Comparison of ENCODE assay signal across 9 cellular contexts in the genomic region with DNA sequence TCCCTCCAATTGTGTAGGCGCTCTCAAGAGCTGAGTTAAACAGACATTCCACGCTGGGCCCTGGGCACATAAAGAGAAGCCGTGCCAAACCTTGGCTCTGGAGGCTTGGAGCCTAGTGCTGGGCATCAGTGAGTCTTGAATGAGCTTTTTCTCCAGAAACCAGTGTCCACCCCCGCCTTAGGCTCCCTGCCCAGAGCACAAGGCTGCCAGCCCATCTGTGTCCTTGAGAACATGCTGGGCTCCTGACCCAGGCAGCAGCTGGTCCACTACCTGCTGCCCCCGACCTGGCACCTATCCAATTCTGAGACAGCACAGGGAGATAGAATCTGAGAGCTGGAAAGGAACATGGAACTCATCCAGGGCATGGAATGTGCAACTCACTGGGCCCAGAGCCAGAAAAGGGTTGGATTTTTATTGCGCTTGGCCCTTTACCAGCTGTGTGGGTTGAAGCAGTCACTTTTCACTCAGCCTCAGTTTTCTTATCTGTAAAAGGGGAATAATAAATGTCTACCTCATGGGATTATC.
DNase-seq lines count a peak whose midpoint lies in the region; ATAC-seq, FAIRE-seq and TF ChIP-seq lines count a peak whose summit lies in the region.
"Had no signal": no experiment of that assay in that cellular context is flagged by ENCODE, and none has a peak within 500 bp of the region (broad histone marks: within the 10 kb centered on the region; RNA-seq: fewer than 3 reads in every experiment).

No MANE protein-coding gene starts in this region.

- no peak overlapping the region for H2AFZ ChIP-seq in GM23338

- H4K20me1 ChIP-seq in GM23338 (replicated peaks; ENCODE audit: insufficient read depth) = no peaks in the 10 kb centered on the region

- H3K79me2 ChIP-seq in GM23338 (replicated peaks; ENCODE audit: insufficient read depth) = no peaks in the 10 kb centered on the region

- H3K27me3 ChIP-seq in GM23338 (ENCODE audit: insufficient read depth) (peaks cover 5% of the 10 kb centered on the region), adrenal gland (peaks cover 9% of the 10 kb centered on the region), pancreas (no peaks in the 10 kb centered on the region), lower lobe of right lung (ENCODE audit: low read depth) (peaks cover 10% of the 10 kb centered on the region)

- 0 out of 2 replicates have a peak, but pooled peaks cover 5% of the 10 kb centered on the region for H3K4me1 ChIP-seq in GM23338 (ENCODE audit: insufficient read depth)
- H3K4me1 ChIP-seq in adrenal gland (replicated peaks in 1 of 2) = no peaks in the 10 kb centered on the region
- H3K4me1 ChIP-seq in pancreas = no peaks in the 10 kb centered on the region
- H3K4me1 ChIP-seq in lower lobe of right lung = no peaks in the 10 kb centered on the region

- peak; percentile 16 for DNase-seq in GM23338 (ENCODE audit: low spot score)
- DNase-seq in NCI-H2081 (lab: John Stamatoyannopoulos, UW) = peak; percentile 79 to 92
- peak; percentile 70 to 96 (median 90) for DNase-seq in adrenal gland
- DNase-seq in pancreas = peak in 5 of 6 donors; percentile 61 to 82 (median 67)
- DNase-seq in islet precursor cell = no peak
- DNase-seq in AG08396 (ENCODE audit: low spot score) = no peak
- DNase-seq in lower lobe of right lung = no peak
- DNase-seq in HEK293T (ENCODE audit: extremely low spot score) = no peak
- DNase-seq: activated effector memory CD4-positive, alpha-beta T cell treated with Interleukin-2 at 50 U/mL for 16 hours had no signal

- 0 out of 2 replicates have a peak, but pooled peaks cover 2% of the 10 kb centered on the region for H3K9me2 ChIP-seq in GM23338 (ENCODE audit: insufficient read depth)

- ATAC-seq in GM23338 (peak; percentile 29; the same call in 2 of the 3 replicates), pancreas (peak; percentile 29 to 87 (median 68)), lower lobe of right lung (no peak)

- H3K4me3 ChIP-seq in GM23338 (no peak overlapping the region), adrenal gland (no peak overlapping the region), pancreas (no peak overlapping the region), lower lobe of right lung (no peak overlapping the region)

- H3K27me3 Mint-ChIP-seq in GM23338 (ENCODE audit: insufficient read depth, low read depth, poor library complexity) = peaks cover 2% of the 10 kb centered on the region

- no peaks in the 10 kb centered on the region for H3K36me3 Mint-ChIP-seq in GM23338 (ENCODE audit: low read depth)

- no peak for TF ChIP-seq CTCF in GM23338 (conservative IDR thresholded peaks at IDR 0.05; ENCODE audit: low read depth in 2 of 2)
- no peak for TF ChIP-seq CTCF in adrenal gland (IDR thresholded peaks at IDR 0.05)
- no peak for TF ChIP-seq CTCF in pancreas (IDR thresholded peaks at IDR 0.05)
- TF ChIP-seq CTCF in lower lobe of right lung (IDR thresholded peaks at IDR 0.05) = no peak

- CTCF ChIA-PET in HEK293T (lab: Yijun Ruan, JAX) = no interaction called here

- no peak overlapping the region for H3K4me2 ChIP-seq in GM23338

- no peak for FAIRE-seq in pancreas (lab: Jason Lieb, UNC)

- no peak overlapping the region for H3K4me3 Mint-ChIP-seq in GM23338

- no peak overlapping the region for H3K27ac ChIP-seq in GM23338 (ENCODE audit: low read depth)
- no peak overlapping the region for H3K27ac ChIP-seq in adrenal gland
- H3K27ac ChIP-seq in pancreas = no peak overlapping the region
- no peak overlapping the region for H3K27ac ChIP-seq in lower lobe of right lung

- no peaks in the 10 kb centered on the region for H3K9me3 Mint-ChIP-seq in GM23338

- H3K4me1 Mint-ChIP-seq in GM23338 = peaks cover 7% of the 10 kb centered on the region

- no peaks in the 10 kb centered on the region for H3K9me3 ChIP-seq in adrenal gland (replicated peaks in 1 of 3)
- no peaks in the 10 kb centered on the region for H3K9me3 ChIP-seq in pancreas
- no peaks in the 10 kb centered on the region for H3K9me3 ChIP-seq in lower lobe of right lung

- no peaks in the 10 kb centered on the region for H3F3A ChIP-seq in GM23338 (replicated peaks; ENCODE audit: low read depth)

- H3K36me3 ChIP-seq in GM23338 (ENCODE audit: insufficient read depth) (no peaks in the 10 kb centered on the region), adrenal gland (replicated peaks in 1 of 2) (no peaks in the 10 kb centered on the region), pancreas (no peaks in the 10 kb centered on the region), lower lobe of right lung (no peaks in the 10 kb centered on the region)

- no peak for TF ChIP-seq POLR2A in adrenal gland (IDR thresholded peaks at IDR 0.05)

- intact Hi-C loops in adrenal gland (cut with DNase I) = no loop called here
- intact Hi-C loops in pancreas (cut with DNase I) = no loop called here
- intact Hi-C loops in lower lobe of right lung (cut with DNase I) = no loop called here

- no peak overlapping the region for H3K27ac Mint-ChIP-seq in GM23338

- 40 to 69% (median 43%) methylated on average over 5 to 6 of the region's 6 CpGs for WGBS in adrenal gland, 4 donors
- WGBS in pancreas, 2 donors = 27 to 29% methylated on average over 6 of the region's 6 CpGs

- POLR2A ChIA-PET in HEK293T (lab: Yijun Ruan, JAX) = no interaction called here

TF ChIP-seq in HEK293T, 16 proteins besides CTCF, POLR2A, EP300 and RAD21:
- TF ChIP-seq ARNT (IDR thresholded peaks at IDR 0.05) = no peak
- TF ChIP-seq FOXM1 (IDR thresholded peaks at IDR 0.05; ENCODE audit: borderline replicate concordance) = no peak
- no peak for TF ChIP-seq HDGF (IDR thresholded peaks at IDR 0.05; ENCODE audit: borderline replicate concordance)
- TF ChIP-seq, protein P1, sequence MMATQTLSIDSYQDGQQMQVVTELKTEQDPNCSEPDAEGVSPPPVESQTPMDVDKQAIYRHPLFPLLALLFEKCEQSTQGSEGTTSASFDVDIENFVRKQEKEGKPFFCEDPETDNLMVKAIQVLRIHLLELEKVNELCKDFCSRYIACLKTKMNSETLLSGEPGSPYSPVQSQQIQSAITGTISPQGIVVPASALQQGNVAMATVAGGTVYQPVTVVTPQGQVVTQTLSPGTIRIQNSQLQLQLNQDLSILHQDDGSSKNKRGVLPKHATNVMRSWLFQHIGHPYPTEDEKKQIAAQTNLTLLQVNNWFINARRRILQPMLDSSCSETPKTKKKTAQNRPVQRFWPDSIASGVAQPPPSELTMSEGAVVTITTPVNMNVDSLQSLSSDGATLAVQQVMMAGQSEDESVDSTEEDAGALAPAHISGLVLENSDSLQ (IDR thresholded peaks at IDR 0.05) = no peak
- no peak for TF ChIP-seq SP1 (IDR thresholded peaks at IDR 0.05)
- no peak for TF ChIP-seq ZNF384 (IDR thresholded peaks at IDR 0.05)
- no peak for TF ChIP-seq CTBP1 (IDR thresholded peaks at IDR 0.05; ENCODE audit: borderline replicate concordance)
- TF ChIP-seq FOXK2 (IDR thresholded peaks at IDR 0.05) = no peak
- no peak for TF ChIP-seq TARDBP (IDR thresholded peaks at IDR 0.05)
- TF ChIP-seq SUZ12 (IDR thresholded peaks at IDR 0.05) = no peak
- TF ChIP-seq L3MBTL2 (conservative IDR thresholded peaks at IDR 0.05) = no peak
- TF ChIP-seq LEF1 (IDR thresholded peaks at IDR 0.05; ENCODE audit: borderline replicate concordance) = no peak
- no peak for TF ChIP-seq NFRKB (IDR thresholded peaks at IDR 0.05)

Comparison
In these comparisons a context has a peak if more than half of its experiments do, and no peak if none do; other contexts are left out.
1. ATAC-seq: peak in GM23338 (single experiment) and pancreas (4 of 4); none in lower lobe of right lung (0 of 2).
2. DNase-seq: peak in GM23338 (single experiment), NCI-H2081 (2 of 2), adrenal gland (7 of 7) and pancreas (5 of 6); none in islet precursor cell (single experiment), AG08396 (single experiment), lower lobe of right lung (single experiment) and HEK293T (single experiment).